In the genomic region with DNA sequence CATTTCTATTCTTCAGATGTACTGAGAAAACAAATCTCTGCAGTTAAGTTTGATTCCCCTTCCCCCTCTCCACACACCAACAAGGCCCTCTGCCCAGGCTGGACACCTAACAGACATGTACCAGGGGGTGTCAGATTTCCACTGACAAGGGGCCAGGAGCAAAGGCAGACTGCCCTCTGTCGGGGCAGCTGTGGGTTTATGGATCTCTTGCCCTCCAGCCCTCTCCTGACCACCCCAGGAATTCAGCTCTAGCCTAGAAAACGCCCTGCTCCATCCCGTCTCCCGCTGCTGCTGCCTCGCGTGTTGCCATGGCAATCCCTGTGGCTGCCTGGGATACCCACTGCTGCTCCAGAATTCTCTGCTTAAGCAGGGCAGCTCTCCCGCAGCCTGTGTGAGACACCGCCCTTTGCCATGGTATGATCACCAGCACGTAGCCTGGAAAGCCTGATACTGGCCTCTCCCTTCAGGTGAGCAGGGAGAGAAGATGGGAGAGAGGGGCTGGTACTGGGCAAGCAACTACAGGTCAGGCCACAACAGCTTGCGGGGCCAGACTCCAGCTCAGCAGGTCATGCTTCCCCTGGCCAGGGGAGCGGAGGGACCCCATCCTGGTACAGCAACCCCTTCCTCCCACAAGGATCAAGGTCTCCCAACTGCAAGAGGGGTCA, we compare ENCODE assay signal across 12 cellular contexts. TPM values are rescaled to one million over a fixed set of nuclear protein-coding genes. Genes with fewer than 3 reads are reported as not detected.
DNase-seq lines count a peak whose midpoint lies in the region; ATAC-seq and TF ChIP-seq lines count a peak whose summit lies in the region.
"Had no signal": no experiment of that assay in that cellular context is flagged by ENCODE, and none has a peak within 500 bp of the region (broad histone marks: within the 10 kb centered on the region; RNA-seq: fewer than 3 reads in every experiment).

No MANE protein-coding gene starts in this region.

- ATAC-seq in GM19395 (IDR thresholded peaks at IDR 0.05; ENCODE audit: unreplicated experiment), result no peak
- no peak for ATAC-seq in HG03097 (IDR thresholded peaks at IDR 0.05; ENCODE audit: low FRiP score, unreplicated experiment)
- ATAC-seq in HG03159 (IDR thresholded peaks at IDR 0.05; ENCODE audit: unreplicated experiment), result no peak
- ATAC-seq: activated CD8-positive, alpha-beta T cell treated with anti-CD3 and anti-CD28 coated beads, Interleukin-2, amount 10 ng/mL, durations not matched to agents 7 days and 5 days had no signal

- TF ChIP-seq CTCF in endodermal cell (conservative IDR thresholded peaks at IDR 0.05), result peak; percentile 42

- no peak overlapping the region for H3K4me3 ChIP-seq in endodermal cell (ENCODE audit: low read length)
- H3K4me3 ChIP-seq: BLaER1 treated with 17β-estradiol and CSF1 and Interleukin-3, amounts not matched to agents 10 nM and 100 nM; colonic mucosa; left lung had no signal

- H3K4me1 Mint-ChIP-seq in endodermal cell, result peaks cover 9% of the 10 kb centered on the region
- H3K4me1 Mint-ChIP-seq in activated T-cell treated with anti-CD3 and anti-CD28 coated beads, Interleukin-2, amount 50 U/mL, for 24 hours (ENCODE audit: low read depth), result peaks cover 12% of the 10 kb centered on the region

- peaks cover 16% of the 10 kb centered on the region for H3K27me3 Mint-ChIP-seq in endodermal cell (ENCODE audit: insufficient read depth)
- no peaks in the 10 kb centered on the region for H3K27me3 Mint-ChIP-seq in activated T-cell treated with anti-CD3 and anti-CD28 coated beads, Interleukin-2, amount 50 U/mL, for 24 hours

- H3K9me3 ChIP-seq in endodermal cell (ENCODE audit: control insufficient read depth, low read length), result no peaks in the 10 kb centered on the region
- H3K9me3 ChIP-seq: BLaER1 treated with 17β-estradiol and CSF1 and Interleukin-3, amounts not matched to agents 10 nM and 100 nM; colonic mucosa; left lung had no signal

- no peaks in the 10 kb centered on the region for H3K36me3 ChIP-seq in endodermal cell (ENCODE audit: control insufficient read depth, insufficient read depth, low read length)
- H3K36me3 ChIP-seq: BLaER1 treated with 17β-estradiol and CSF1 and Interleukin-3, amounts not matched to agents 10 nM and 100 nM; colonic mucosa; left lung had no signal

- H3K4me3 Mint-ChIP-seq in endodermal cell, result no peak overlapping the region
- H3K4me3 Mint-ChIP-seq in activated T-cell treated with anti-CD3 and anti-CD28 coated beads, Interleukin-2, amount 50 U/mL, for 24 hours, result no peak overlapping the region
- H3K4me3 Mint-ChIP-seq: activated CD8-positive, alpha-beta T cell treated with anti-CD3 and anti-CD28 coated beads, Interleukin-2, amount 10 ng/mL, durations not matched to agents 7 days and 5 days had no signal

- H3K36me3 Mint-ChIP-seq in endodermal cell (ENCODE audit: low read depth), result no peaks in the 10 kb centered on the region
- no peaks in the 10 kb centered on the region for H3K36me3 Mint-ChIP-seq in activated T-cell treated with anti-CD3 and anti-CD28 coated beads, Interleukin-2, amount 50 U/mL, for 24 hours (ENCODE audit: low read depth)

- peak; percentile 30 for DNase-seq in D341Med (ENCODE audit: low spot score)
- DNase-seq in NCI-H526 treated with DMSO at 0.1 percent for 48 hours (lab: John Stamatoyannopoulos, UW), result peak; percentile 23
- DNase-seq in endodermal cell, result peak; percentile 85
- DNase-seq in mesenteric fat pad (ENCODE audit: low spot score), result peak; percentile 86
- DNase-seq in activated T-cell treated with anti-CD3 and anti-CD28 coated beads, Interleukin-2, amount 50 U/mL, for 24 hours, result no peak
- DNase-seq: activated CD8-positive, alpha-beta T cell treated with anti-CD3 and anti-CD28 coated beads, Interleukin-2, amount 10 ng/mL, durations not matched to agents 7 days and 5 days; colonic mucosa had no signal

- H3K9me3 Mint-ChIP-seq in endodermal cell, result no peaks in the 10 kb centered on the region
- no peaks in the 10 kb centered on the region for H3K9me3 Mint-ChIP-seq in activated T-cell treated with anti-CD3 and anti-CD28 coated beads, Interleukin-2, amount 50 U/mL, for 24 hours

- no peak overlapping the region for H3K27ac ChIP-seq in endodermal cell (ENCODE audit: low read depth, low read length)
- H3K27ac ChIP-seq: BLaER1 treated with 17β-estradiol and CSF1 and Interleukin-3, amounts not matched to agents 10 nM and 100 nM; colonic mucosa; left lung had no signal

- H3K27ac Mint-ChIP-seq in endodermal cell, result no peak overlapping the region
- no peak overlapping the region for H3K27ac Mint-ChIP-seq in activated T-cell treated with anti-CD3 and anti-CD28 coated beads, Interleukin-2, amount 50 U/mL, for 24 hours
- H3K27ac Mint-ChIP-seq: activated CD8-positive, alpha-beta T cell treated with anti-CD3 and anti-CD28 coated beads, Interleukin-2, amount 10 ng/mL, durations not matched to agents 7 days and 5 days had no signal

- no peaks in the 10 kb centered on the region for H3K27me3 ChIP-seq in endodermal cell (ENCODE audit: control insufficient read depth, insufficient read depth, low read length, poor library complexity, severe bottlenecking)
- H3K27me3 ChIP-seq: BLaER1 treated with 17β-estradiol and CSF1 and Interleukin-3, amounts not matched to agents 10 nM and 100 nM; colonic mucosa had no signal

- H3K9ac ChIP-seq in endodermal cell (ENCODE audit: extremely low read depth, low read length, poor library complexity, severe bottlenecking), result no peak overlapping the region
- H3K9ac ChIP-seq: BLaER1 treated with 17β-estradiol and CSF1 and Interleukin-3, amounts not matched to agents 10 nM and 100 nM had no signal

- WGBS in endodermal cell (ENCODE audit: insufficient coverage in 1 of 2, insufficient read length in 1 of 2), 2 experiments, result 35 to 60% methylated on average over 5 to 11 of the region's 11 CpGs

- H3K4me1 ChIP-seq in endodermal cell (ENCODE audit: control insufficient read depth, insufficient read depth, low read length), result no peaks in the 10 kb centered on the region
- H3K4me1 ChIP-seq: colonic mucosa had no signal

RNA-seq across cellular contexts. Expression of a gene that starts 41.6 kb away (rescaled TPM):
- total RNA-seq in endodermal cell (10 to 100 TPM; 22.3 to 29.1 TPM), mesenteric fat pad (13.4 TPM)
- polyA plus RNA-seq in endodermal cell (2013, experiment 1 of 2), result 31.0 TPM
- 26.1 TPM for polyA plus RNA-seq in endodermal cell (2013, experiment 2 of 2)

RNA-seq across cellular contexts. Expression of a gene that starts 56.6 kb away (rescaled TPM):
- total RNA-seq in endodermal cell, result 10 to 100 TPM; 59.2 to 63.4 TPM
- 59.6 TPM for polyA plus RNA-seq in endodermal cell (2013, experiment 1 of 2)
- 49.6 TPM for polyA plus RNA-seq in endodermal cell (2013, experiment 2 of 2)
- 79.1 TPM for total RNA-seq in mesenteric fat pad
